ENCODE assay signal across 1 cellular context in genomic region chr3:139301183-139301582, GRCh38.
TF ChIP-seq lines count a peak whose summit lies in the region.

No MANE protein-coding gene starts in this region.

TF ChIP-seq in HCT116, 20 proteins besides CTCF, POLR2A, EP300 and RAD21 (continued from another document):
- no peak for TF ChIP-seq REST (IDR thresholded peaks at IDR 0.05; ENCODE audit: low read depth)
- no peak for TF ChIP-seq CEBPB (IDR thresholded peaks at IDR 0.05; ENCODE audit: low read depth)
- TF ChIP-seq MAX (IDR thresholded peaks at IDR 0.05), result no peak
- TF ChIP-seq CBX3 (IDR thresholded peaks at IDR 0.05; ENCODE audit: low read depth), result no peak
- no peak for TF ChIP-seq ZBTB33 (IDR thresholded peaks at IDR 0.05; ENCODE audit: extremely low read depth, insufficient replicate concordance, low read length)
- no peak for TF ChIP-seq JUND (IDR thresholded peaks at IDR 0.05)
- TF ChIP-seq SIN3A (IDR thresholded peaks at IDR 0.05; ENCODE audit: low read depth), result no peak
- no peak for TF ChIP-seq FOSL1 (IDR thresholded peaks at IDR 0.05; ENCODE audit: low read depth)
- no peak for TF ChIP-seq ZNF274 (IDR thresholded peaks at IDR 0.05; ENCODE audit: low read depth, low read length)
- TF ChIP-seq ELF1 (IDR thresholded peaks at IDR 0.05; ENCODE audit: borderline replicate concordance, low read depth), result no peak
- no peak for TF ChIP-seq POLR2AphosphoS5 (IDR thresholded peaks at IDR 0.05; ENCODE audit: low read depth, low read length)
- TF ChIP-seq TCF7L2 (IDR thresholded peaks at IDR 0.05; ENCODE audit: borderline replicate concordance, extremely low read depth, insufficient read depth, insufficient read length), result no peak
- no peak for TF ChIP-seq EGR1 (IDR thresholded peaks at IDR 0.05; ENCODE audit: low read depth)
- TF ChIP-seq EZH2phosphoT487 (IDR thresholded peaks at IDR 0.05; ENCODE audit: borderline replicate concordance), result no peak
TF ChIP-seq in HCT116: peak in this region for 0.
